ENCODE assay signal across 22 cellular contexts in the genomic region with DNA sequence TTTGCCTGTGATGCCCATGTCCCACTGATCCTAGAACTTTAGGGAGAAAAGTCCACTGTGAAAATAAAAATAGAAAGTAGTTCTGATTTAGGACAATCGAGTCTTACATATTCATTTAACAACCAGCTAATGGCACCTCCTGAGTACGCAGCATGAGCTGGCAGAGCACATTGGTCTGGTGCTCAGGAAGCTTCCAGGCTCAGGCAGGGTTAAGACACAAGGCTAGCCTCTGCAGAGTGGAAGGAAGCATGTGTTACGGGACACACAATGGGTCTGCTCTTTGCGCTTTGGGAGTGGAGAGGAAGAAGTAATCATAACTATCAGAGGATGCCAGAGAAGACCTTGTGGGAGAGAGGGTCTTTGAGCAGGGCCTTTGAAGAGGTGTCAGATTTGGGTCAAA. TPM values are rescaled to one million over a fixed set of nuclear protein-coding genes. Genes with fewer than 3 reads are reported as not detected.
"Had no signal": no experiment of that assay in that cellular context is flagged by ENCODE, and none has a peak within 500 bp of the region (broad histone marks: within the 10 kb centered on the region; RNA-seq: fewer than 3 reads in every experiment).

No MANE protein-coding gene starts in this region.

- H3K9me3 ChIP-seq: mucosa of descending colon, neutrophil, pancreas, tibial artery had no signal

- DNase-seq: activated CD8-positive, alpha-beta memory T cell treated with anti-CD3 and anti-CD28 coated beads for 24 hours; activated CD8-positive, alpha-beta memory T cell treated with anti-CD3 and anti-CD28 coated beads, Interleukin-2, amount 50 U/mL, for 4 hours; activated naive CD4-positive, alpha-beta T cell; activated naive CD8-positive, alpha-beta T cell treated with anti-CD3 and anti-CD28 coated beads, Interleukin-2, amount 10 ng/mL, durations not matched to agents 7 days and 5 days; activated T-cell treated with anti-CD3 and anti-CD28 coated beads, Interleukin-2, amount 50 U/mL, for 4 hours; foreskin keratinocyte; immature natural killer cell; kidney glomerular epithelial cell; left ventricle myocardium superior; mucosa of descending colon; pancreas; right cardiac atrium; stimulated activated CD4-positive, alpha-beta T cell treated with anti-CD3 and anti-CD28 coated beads, Interleukin-12 subunit alpha, Interleukin-12 subunit beta, amount 100 ng/mL, for 4 hours; T-helper 1 cell; tibial artery had no signal

- H3K4me3 Mint-ChIP-seq: activated naive CD8-positive, alpha-beta T cell treated with anti-CD3 and anti-CD28 coated beads, Interleukin-2, amount 10 ng/mL, durations not matched to agents 7 days and 5 days; activated T-cell treated with anti-CD3 and anti-CD28 coated beads, Interleukin-2, amount 50 U/mL, for 4 hours; immature natural killer cell; memory B cell; stimulated activated naive CD8-positive, alpha-beta T cell treated with anti-CD3 and anti-CD28 coated beads, Interleukin-15, Interleukin-2, amounts not matched to agents 100 ng/mL and 50 ng/mL, for 24 hours had no signal

- H3K4me1 ChIP-seq: foreskin keratinocyte, tibial artery had no signal

- H3K4me3 ChIP-seq: hepatocyte, mucosa of descending colon, pancreas, tibial artery had no signal

- H3K27ac Mint-ChIP-seq: activated naive CD8-positive, alpha-beta T cell treated with anti-CD3 and anti-CD28 coated beads, Interleukin-2, amount 10 ng/mL, durations not matched to agents 7 days and 5 days; activated T-helper 2 cell treated with anti-CD3 and anti-CD28 coated beads, Interferon-gamma antibody, Interleukin-2, Interleukin-4, amounts not matched to agents 10 μg/mL and 5 μg/mL and 100 μg/mL, durations not matched to agents 14 hours and 24 hours and 36 hours; immature natural killer cell; memory B cell; stimulated activated naive CD8-positive, alpha-beta T cell treated with anti-CD3 and anti-CD28 coated beads, Interleukin-15, Interleukin-2, amounts not matched to agents 100 ng/mL and 50 ng/mL, for 24 hours had no signal

- H3K36me3 ChIP-seq: neutrophil, pancreas, tibial artery had no signal

- H3K36me3 Mint-ChIP-seq: activated naive CD8-positive, alpha-beta T cell treated with anti-CD3 and anti-CD28 coated beads, Interleukin-2, amount 10 ng/mL, durations not matched to agents 7 days and 5 days; immature natural killer cell; memory B cell had no signal

- H3K27me3 ChIP-seq: hepatocyte, pancreas had no signal

- H3K27ac ChIP-seq: foreskin keratinocyte, hepatocyte, neutrophil, pancreas, tibial artery had no signal

- H3K4me1 Mint-ChIP-seq: activated naive CD8-positive, alpha-beta T cell treated with anti-CD3 and anti-CD28 coated beads, Interleukin-2, amount 10 ng/mL, durations not matched to agents 7 days and 5 days; immature natural killer cell had no signal

- H3K9me3 Mint-ChIP-seq: activated naive CD8-positive, alpha-beta T cell treated with anti-CD3 and anti-CD28 coated beads, Interleukin-2, amount 10 ng/mL, durations not matched to agents 7 days and 5 days; activated T-cell treated with anti-CD3 and anti-CD28 coated beads, Interleukin-2, amount 50 U/mL, for 4 hours; activated T-helper 2 cell treated with anti-CD3 and anti-CD28 coated beads, Interferon-gamma antibody, Interleukin-2, Interleukin-4, amounts not matched to agents 10 μg/mL and 5 μg/mL and 100 μg/mL, durations not matched to agents 14 hours and 24 hours and 36 hours; immature natural killer cell; memory B cell; stimulated activated naive CD8-positive, alpha-beta T cell treated with anti-CD3 and anti-CD28 coated beads, Interleukin-15, Interleukin-2, amounts not matched to agents 100 ng/mL and 50 ng/mL, for 24 hours had no signal

- ATAC-seq: activated T-cell treated with anti-CD3 and anti-CD28 coated beads, Interleukin-2, amount 50 U/mL, for 4 hours; foreskin keratinocyte; left ventricle myocardium superior; mucosa of descending colon had no signal

RNA-seq across cellular contexts. Expression of a gene that starts 4.2 kb away (rescaled TPM):
- total RNA-seq: activated naive CD8-positive, alpha-beta T cell treated with anti-CD3 and anti-CD28 coated beads, Interleukin-2, amount 10 ng/mL, durations not matched to agents 7 days and 5 days; activated T-helper 2 cell treated with anti-CD3 and anti-CD28 coated beads, Interferon-gamma antibody, Interleukin-2, Interleukin-4, amounts not matched to agents 10 μg/mL and 5 μg/mL and 100 μg/mL, durations not matched to agents 14 hours and 24 hours and 36 hours; foreskin keratinocyte; left ventricle myocardium superior; pulmonary artery endothelial cell; ureter had no signal
- polyA plus RNA-seq: foreskin keratinocyte, immature natural killer cell had no signal
